18 cellular contexts compared by ENCODE assay signal in the genomic region with DNA sequence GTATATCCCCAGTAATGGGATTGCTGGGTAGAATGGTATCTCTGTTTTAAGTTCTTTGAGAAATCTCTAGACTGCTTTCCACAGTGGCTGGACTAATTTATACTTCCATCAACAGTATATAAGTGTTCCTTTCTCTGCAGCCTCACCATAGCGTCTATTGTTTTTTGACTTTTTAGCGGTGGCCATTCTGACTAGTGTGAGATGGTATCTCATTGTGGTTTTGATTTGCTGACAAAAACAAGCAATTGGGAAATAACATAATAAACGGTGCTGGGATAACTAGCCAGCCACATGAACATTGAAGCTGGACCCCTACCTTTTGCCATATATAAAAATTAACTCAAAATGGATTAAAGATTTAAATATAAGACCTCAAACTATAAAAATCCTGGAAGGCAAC. TPM values are rescaled to one million over a fixed set of nuclear protein-coding genes. Genes with fewer than 3 reads are reported as not detected.
DNase-seq lines count a peak whose midpoint lies in the region; TF ChIP-seq lines count a peak whose summit lies in the region.
"Had no signal": no experiment of that assay in that cellular context is flagged by ENCODE, and none has a peak within 500 bp of the region (broad histone marks: within the 10 kb centered on the region; RNA-seq: fewer than 3 reads in every experiment).

No MANE protein-coding gene starts in this region.

- no peak overlapping the region for H3K4me3 Mint-ChIP-seq in activated T-helper 2 cell treated with anti-CD3 and anti-CD28 coated beads, Interferon-gamma antibody, Interleukin-2, Interleukin-4, amounts not matched to agents 10 μg/mL and 5 μg/mL and 100 μg/mL, durations not matched to agents 14 hours and 24 hours and 36 hours (ENCODE audit: low read depth)
- H3K4me3 Mint-ChIP-seq: CD14-positive monocyte; CD8-positive, alpha-beta T cell; H9 had no signal

- no peak overlapping the region for H3K4me3 ChIP-seq in right atrium auricular region
- H3K4me3 ChIP-seq: A549 had no signal

- DNase-seq in RPMI7951 (ENCODE audit: low read depth) (peak; percentile 28), iris pigment epithelial cell (ENCODE audit: low read depth) (peak; percentile 3), kidney tubule cell (ENCODE audit: low spot score) (no peak), posterior cingulate gyrus (no peak), right atrium auricular region (ENCODE audit: low spot score) (no peak)
- no peak for DNase-seq in activated T-helper 2 cell treated with anti-CD3 and anti-CD28 coated beads, Interferon-gamma antibody, Interleukin-2, Interleukin-4, amounts not matched to agents 10 μg/mL and 5 μg/mL and 100 μg/mL, durations not matched to agents 14 hours and 24 hours and 36 hours (ENCODE audit: low spot score)
- no peak for DNase-seq in activated effector memory CD4-positive, alpha-beta T cell treated with anti-CD3 and anti-CD28 coated beads, Interleukin-2, amount 50 U/mL, for 16 hours
- DNase-seq: BE2C; CD8-positive, alpha-beta T cell; COR-L47; DND-41; GF-D8; GOT3; H9 had no signal

- no peaks in the 10 kb centered on the region for H3K4me1 ChIP-seq in right atrium auricular region
- H3K4me1 ChIP-seq: A549, BE2C had no signal

- no peaks in the 10 kb centered on the region for H3K36me3 ChIP-seq in right atrium auricular region
- H3K36me3 ChIP-seq: BE2C had no signal

- peak overlapping the region; percentile 84 for H3K27ac Mint-ChIP-seq in activated T-helper 2 cell treated with anti-CD3 and anti-CD28 coated beads, Interferon-gamma antibody, Interleukin-2, Interleukin-4, amounts not matched to agents 10 μg/mL and 5 μg/mL and 100 μg/mL, durations not matched to agents 14 hours and 24 hours and 36 hours
- H3K27ac Mint-ChIP-seq: CD14-positive monocyte; CD8-positive, alpha-beta T cell; H9 had no signal

- no peaks in the 10 kb centered on the region for H3K27me3 ChIP-seq in right atrium auricular region
- H3K27me3 ChIP-seq: BE2C had no signal

- H3K36me3 Mint-ChIP-seq in activated T-helper 2 cell treated with anti-CD3 and anti-CD28 coated beads, Interferon-gamma antibody, Interleukin-2, Interleukin-4, amounts not matched to agents 10 μg/mL and 5 μg/mL and 100 μg/mL, durations not matched to agents 14 hours and 24 hours and 36 hours (ENCODE audit: low read depth) = peaks cover 67% of the 10 kb centered on the region
- H3K36me3 Mint-ChIP-seq: CD14-positive monocyte; CD8-positive, alpha-beta T cell had no signal

- H3K27me3 Mint-ChIP-seq in activated T-helper 2 cell treated with anti-CD3 and anti-CD28 coated beads, Interferon-gamma antibody, Interleukin-2, Interleukin-4, amounts not matched to agents 10 μg/mL and 5 μg/mL and 100 μg/mL, durations not matched to agents 14 hours and 24 hours and 36 hours (ENCODE audit: low read depth) = no peaks in the 10 kb centered on the region

- no peak overlapping the region for H3K27ac ChIP-seq in right atrium auricular region
- H3K27ac ChIP-seq: A549 had no signal

- H3K9me3 Mint-ChIP-seq in activated T-helper 2 cell treated with anti-CD3 and anti-CD28 coated beads, Interferon-gamma antibody, Interleukin-2, Interleukin-4, amounts not matched to agents 10 μg/mL and 5 μg/mL and 100 μg/mL, durations not matched to agents 14 hours and 24 hours and 36 hours = peaks cover 7% of the 10 kb centered on the region
- H3K9me3 Mint-ChIP-seq: CD8-positive, alpha-beta T cell; H9 had no signal

- intact Hi-C loops in activated T-helper 2 cell treated with anti-CD3 and anti-CD28 coated beads, Interferon-gamma antibody, Interleukin-2, Interleukin-4, amounts not matched to agents 10 μg/mL and 5 μg/mL and 100 μg/mL, durations not matched to agents 14 hours and 24 hours and 36 hours (cut with micrococcal nuclease) = loop anchor here (5.0 to 10.0 kb wide), 3 partner anchors 120 to 808 kb away; partner anchors contain the start of gene ENPP1
- intact Hi-C loops in posterior cingulate gyrus (cut with DNase I) = no loop called here

- H3K4me1 Mint-ChIP-seq in activated T-helper 2 cell treated with anti-CD3 and anti-CD28 coated beads, Interferon-gamma antibody, Interleukin-2, Interleukin-4, amounts not matched to agents 10 μg/mL and 5 μg/mL and 100 μg/mL, durations not matched to agents 14 hours and 24 hours and 36 hours (ENCODE audit: low read depth) = peaks cover 61% of the 10 kb centered on the region

- TF ChIP-seq CTCF in right atrium auricular region (IDR thresholded peaks at IDR 0.05) = no peak

- no peaks in the 10 kb centered on the region for H3K9me3 ChIP-seq in right atrium auricular region
- H3K9me3 ChIP-seq: A549, BE2C had no signal

RNA-seq across cellular contexts. Expression of gene OR2A4, which starts 14.2 kb away (rescaled TPM):
- total RNA-seq in RPMI7951 (2014; rRNA removed; shearing (Covaris generic)) = not detected in 2 replicates
- not detected in 2 replicates for total RNA-seq in activated T-helper 2 cell treated with anti-CD3 and anti-CD28 coated beads, Interferon-gamma antibody, Interleukin-2, Interleukin-4, amounts not matched to agents 10 μg/mL and 5 μg/mL and 100 μg/mL, durations not matched to agents 14 hours and 24 hours and 36 hours
- not detected for total RNA-seq in right atrium auricular region
- total RNA-seq: CD8-positive, alpha-beta T cell; H9; HepG2; HT1080 had no signal

RNA-seq across cellular contexts. Expression of gene CTAGE9, which starts 23.8 kb away (rescaled TPM):
- total RNA-seq in RPMI7951 (2014; rRNA removed; shearing (Covaris generic)) = not detected in 2 replicates
- total RNA-seq in activated T-helper 2 cell treated with anti-CD3 and anti-CD28 coated beads, Interferon-gamma antibody, Interleukin-2, Interleukin-4, amounts not matched to agents 10 μg/mL and 5 μg/mL and 100 μg/mL, durations not matched to agents 14 hours and 24 hours and 36 hours = not detected in 2 replicates
- not detected for total RNA-seq in right atrium auricular region
- total RNA-seq: CD8-positive, alpha-beta T cell; H9; HepG2; HT1080 had no signal

RNA-seq across cellular contexts. Expression of gene ENPP3, which starts 49.9 kb away (rescaled TPM):
- 0.48 and 1.9 TPM in 2 replicates for total RNA-seq in RPMI7951 (2014; rRNA removed; shearing (Covaris generic))
- 16.3 and 18.7 TPM in 2 replicates for total RNA-seq in activated T-helper 2 cell treated with anti-CD3 and anti-CD28 coated beads, Interferon-gamma antibody, Interleukin-2, Interleukin-4, amounts not matched to agents 10 μg/mL and 5 μg/mL and 100 μg/mL, durations not matched to agents 14 hours and 24 hours and 36 hours
- total RNA-seq in right atrium auricular region = under 1 TPM in 1 of 2 donors, not detected in 1; 0.16 TPM

RNA-seq across cellular contexts. Expression of gene MED23, which starts 59.0 kb away (rescaled TPM):
- 28.3 and 32.1 TPM in 2 replicates for total RNA-seq in RPMI7951 (2014; rRNA removed; shearing (Covaris generic))
- total RNA-seq in activated T-helper 2 cell treated with anti-CD3 and anti-CD28 coated beads, Interferon-gamma antibody, Interleukin-2, Interleukin-4, amounts not matched to agents 10 μg/mL and 5 μg/mL and 100 μg/mL, durations not matched to agents 14 hours and 24 hours and 36 hours = 40.4 and 43.6 TPM in 2 replicates
- total RNA-seq in right atrium auricular region = 10 to 100 TPM; 10.5 to 11.7 TPM

Comparison
In these comparisons a context has a peak if more than half of its experiments do, and no peak if none do; other contexts are left out.
1. DNase-seq: peak in RPMI7951 (single experiment) and iris pigment epithelial cell (single experiment); none in activated T-helper 2 cell treated with anti-CD3 and anti-CD28 coated beads, Interferon-gamma antibody, Interleukin-2, Interleukin-4, amounts not matched to agents 10 μg/mL and 5 μg/mL and 100 μg/mL, durations not matched to agents 14 hours and 24 hours and 36 hours (single experiment), kidney tubule cell (single experiment), activated effector memory CD4-positive, alpha-beta T cell treated with anti-CD3 and anti-CD28 coated beads, Interleukin-2, amount 50 U/mL, for 16 hours (single experiment), posterior cingulate gyrus (0 of 10) and right atrium auricular region (single experiment).